12 cellular contexts compared by ENCODE assay signal in genomic region chr21:38438476-38438893, GRCh38. TPM values are rescaled to one million over a fixed set of nuclear protein-coding genes. Genes with fewer than 3 reads are reported as not detected.
A peak's percentile ranks its signal among the peaks of the same experiment; 100 is the strongest.
DNase-seq lines count a peak whose midpoint lies in the region; TF ChIP-seq lines count a peak whose summit lies in the region.
"Had no signal": no experiment of that assay in that cellular context is flagged by ENCODE, and none has a peak within 500 bp of the region (broad histone marks: within the 10 kb centered on the region; RNA-seq: fewer than 3 reads in every experiment).

No MANE protein-coding gene starts in this region.

- TF ChIP-seq EP300 in Ishikawa (IDR thresholded peaks at IDR 0.05; ENCODE audit: borderline replicate concordance): peak; percentile 73; the same call in 1 of the 2 replicates

- peak; percentile 92 for DNase-seq in A172 (ENCODE audit: low spot score)
- peak; percentile 75 for DNase-seq in coronary artery (ENCODE audit: low spot score)
- peak; percentile 43 for DNase-seq in left kidney (ENCODE audit: low read depth, low spot score)
- DNase-seq in activated T-cell treated with anti-CD3 and anti-CD28 coated beads, Interleukin-2, amount 50 U/mL, for 1 hour: no peak
- no peak for DNase-seq in central memory CD4-positive, alpha-beta T cell
- no peak for DNase-seq in NCI-H345 (lab: John Stamatoyannopoulos, UW)
- DNase-seq in NCI-H82 treated with DMSO at 0.1 percent for 48 hours (lab: John Stamatoyannopoulos, UW; ENCODE audit: unreplicated experiment): no peak
- DNase-seq: NCI-H1417 had no signal

- TF ChIP-seq RAD21 in Ishikawa (IDR thresholded peaks at IDR 0.05; ENCODE audit: low read depth): no peak

- no peak overlapping the region for H3K4me3 ChIP-seq in coronary artery
- H3K4me3 ChIP-seq: A549, vagina had no signal

- TF ChIP-seq CTCF in coronary artery (IDR thresholded peaks at IDR 0.05): no peak

- peak overlapping the region in 1 of 2 donors; percentile 32 for H3K27ac ChIP-seq in coronary artery
- H3K27ac ChIP-seq: vagina had no signal

TF ChIP-seq in Ishikawa, 13 proteins besides CTCF, POLR2A, EP300 and RAD21:
- TF ChIP-seq TAF1 (IDR thresholded peaks at IDR 0.05; ENCODE audit: low read depth) (no peak), FOXM1 (IDR thresholded peaks at IDR 0.05; ENCODE audit: borderline replicate concordance, low read depth) (no peak), EGR1 (IDR thresholded peaks at IDR 0.05) (no peak), TEAD4 (IDR thresholded peaks at IDR 0.05) (peak; percentile 92), YY1 (IDR thresholded peaks at IDR 0.05; ENCODE audit: low read depth) (no peak), ZBTB7A (IDR thresholded peaks at IDR 0.05; ENCODE audit: low read depth) (no peak), NFIC (IDR thresholded peaks at IDR 0.05) (peak; percentile 91), TCF12 (IDR thresholded peaks at IDR 0.05; ENCODE audit: low read depth) (peak; percentile 76), CEBPB (IDR thresholded peaks at IDR 0.05) (peak; percentile 98), CREB1 (IDR thresholded peaks at IDR 0.05; ENCODE audit: low read depth) (no peak)
- TF ChIP-seq, protein P1, sequence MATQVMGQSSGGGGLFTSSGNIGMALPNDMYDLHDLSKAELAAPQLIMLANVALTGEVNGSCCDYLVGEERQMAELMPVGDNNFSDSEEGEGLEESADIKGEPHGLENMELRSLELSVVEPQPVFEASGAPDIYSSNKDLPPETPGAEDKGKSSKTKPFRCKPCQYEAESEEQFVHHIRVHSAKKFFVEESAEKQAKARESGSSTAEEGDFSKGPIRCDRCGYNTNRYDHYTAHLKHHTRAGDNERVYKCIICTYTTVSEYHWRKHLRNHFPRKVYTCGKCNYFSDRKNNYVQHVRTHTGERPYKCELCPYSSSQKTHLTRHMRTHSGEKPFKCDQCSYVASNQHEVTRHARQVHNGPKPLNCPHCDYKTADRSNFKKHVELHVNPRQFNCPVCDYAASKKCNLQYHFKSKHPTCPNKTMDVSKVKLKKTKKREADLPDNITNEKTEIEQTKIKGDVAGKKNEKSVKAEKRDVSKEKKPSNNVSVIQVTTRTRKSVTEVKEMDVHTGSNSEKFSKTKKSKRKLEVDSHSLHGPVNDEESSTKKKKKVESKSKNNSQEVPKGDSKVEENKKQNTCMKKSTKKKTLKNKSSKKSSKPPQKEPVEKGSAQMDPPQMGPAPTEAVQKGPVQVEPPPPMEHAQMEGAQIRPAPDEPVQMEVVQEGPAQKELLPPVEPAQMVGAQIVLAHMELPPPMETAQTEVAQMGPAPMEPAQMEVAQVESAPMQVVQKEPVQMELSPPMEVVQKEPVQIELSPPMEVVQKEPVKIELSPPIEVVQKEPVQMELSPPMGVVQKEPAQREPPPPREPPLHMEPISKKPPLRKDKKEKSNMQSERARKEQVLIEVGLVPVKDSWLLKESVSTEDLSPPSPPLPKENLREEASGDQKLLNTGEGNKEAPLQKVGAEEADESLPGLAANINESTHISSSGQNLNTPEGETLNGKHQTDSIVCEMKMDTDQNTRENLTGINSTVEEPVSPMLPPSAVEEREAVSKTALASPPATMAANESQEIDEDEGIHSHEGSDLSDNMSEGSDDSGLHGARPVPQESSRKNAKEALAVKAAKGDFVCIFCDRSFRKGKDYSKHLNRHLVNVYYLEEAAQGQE (IDR thresholded peaks at IDR 0.05; ENCODE audit: low read depth): no peak
- TF ChIP-seq, protein P2, sequence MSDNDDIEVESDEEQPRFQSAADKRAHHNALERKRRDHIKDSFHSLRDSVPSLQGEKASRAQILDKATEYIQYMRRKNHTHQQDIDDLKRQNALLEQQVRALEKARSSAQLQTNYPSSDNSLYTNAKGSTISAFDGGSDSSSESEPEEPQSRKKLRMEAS (IDR thresholded peaks at IDR 0.05): peak; percentile 38; the same call in 1 of the 2 replicates
- TF ChIP-seq, protein P3, sequence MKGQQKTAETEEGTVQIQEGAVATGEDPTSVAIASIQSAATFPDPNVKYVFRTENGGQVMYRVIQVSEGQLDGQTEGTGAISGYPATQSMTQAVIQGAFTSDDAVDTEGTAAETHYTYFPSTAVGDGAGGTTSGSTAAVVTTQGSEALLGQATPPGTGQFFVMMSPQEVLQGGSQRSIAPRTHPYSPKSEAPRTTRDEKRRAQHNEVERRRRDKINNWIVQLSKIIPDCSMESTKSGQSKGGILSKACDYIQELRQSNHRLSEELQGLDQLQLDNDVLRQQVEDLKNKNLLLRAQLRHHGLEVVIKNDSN (IDR thresholded peaks at IDR 0.05): no peak

RNA-seq across cellular contexts. Expression of gene ERG, which starts 59.8 kb away (rescaled TPM):
- 0.05 TPM in 1 of 2 replicates, not detected in the other for total RNA-seq in A172 (2014; rRNA removed; shearing (Covaris generic))
- total RNA-seq: natural killer cell treated with Interleukin-12 subunit alpha and Interleukin-12 subunit beta and Interleukin-15 and Interleukin-18, amount 100 ng/mL, for 72 hours had no signal

Comparison
In these comparisons a context has a peak if more than half of its experiments do, and no peak if none do; other contexts are left out.
1. DNase-seq: peak in A172 (single experiment), coronary artery (single experiment) and left kidney (single experiment); none in activated T-cell treated with anti-CD3 and anti-CD28 coated beads, Interleukin-2, amount 50 U/mL, for 1 hour (single experiment), central memory CD4-positive, alpha-beta T cell (single experiment), NCI-H345 (single experiment) and NCI-H82 treated with DMSO at 0.1 percent for 48 hours (single experiment).